ENCODE assay signal across 10 cellular contexts in the genomic region with DNA sequence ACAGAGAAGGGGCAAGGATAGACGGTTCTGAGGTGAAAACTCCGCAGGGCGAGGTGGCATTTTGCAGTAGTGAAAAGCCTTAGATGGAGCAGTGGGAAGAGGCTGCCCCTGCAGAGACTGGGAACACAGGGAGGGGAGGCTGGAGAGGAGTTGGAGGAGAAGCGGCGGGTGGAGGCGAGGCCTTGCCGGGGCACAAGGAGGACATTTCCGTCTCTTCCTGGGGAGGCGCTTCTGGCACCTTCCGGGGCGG. TPM values are rescaled to one million over a fixed set of nuclear protein-coding genes. Genes with fewer than 3 reads are reported as not detected.
A peak's percentile ranks its signal among the peaks of the same experiment; 100 is the strongest.
DNase-seq lines count a peak whose midpoint lies in the region; ATAC-seq and TF ChIP-seq lines count a peak whose summit lies in the region.
"Had no signal": no experiment of that assay in that cellular context is flagged by ENCODE, and none has a peak within 500 bp of the region (broad histone marks: within the 10 kb centered on the region; RNA-seq: fewer than 3 reads in every experiment).

No MANE protein-coding gene starts in this region.

- POLR2A ChIA-PET in PC-3 (lab: Charles Lee; ENCODE audit: unreplicated experiment): no interaction called here

- ATAC-seq in GM19023 (IDR thresholded peaks at IDR 0.05; ENCODE audit: unreplicated experiment): peak; percentile 7
- ATAC-seq in PC-3: no peak
- no peak for ATAC-seq in GM19452 (IDR thresholded peaks at IDR 0.05; ENCODE audit: unreplicated experiment)
- ATAC-seq in GM21529 (IDR thresholded peaks at IDR 0.05; ENCODE audit: unreplicated experiment): no peak

- TF ChIP-seq CTCF in PC-3 (conservative IDR thresholded peaks at IDR 0.05; ENCODE audit: low read depth, low read length): no peak; the same call in 1 of the 2 replicates

- 11 to 18% methylated on average over 8 to 11 of the region's 11 CpGs for WGBS in esophagus, 2 donors

- peak overlapping the region; percentile 88 for H3K9ac ChIP-seq in PC-3 (ENCODE audit: low read length)
- H3K9ac ChIP-seq in skeletal muscle satellite cell (ENCODE audit: low read depth, low read length): peak overlapping the region; percentile 89

- H3K4me3 ChIP-seq in PC-3 (ENCODE audit: low read length) (peak overlapping the region; percentile 75; the same call in 1 of the 2 replicates), esophagus (ENCODE audit: low read depth in 1 of 2, low read length in 2 of 2) (peak overlapping the region; percentile 69 to 78), skeletal muscle satellite cell (ENCODE audit: low read length) (peak overlapping the region; percentile 74)

- no peaks in the 10 kb centered on the region for H3K79me2 ChIP-seq in PC-3 (ENCODE audit: low read length)

- no TSS peak for BruUV-seq in PC-3 (replicated peaks; lab: Mats Ljungman, UMichigan)

- CTCF ChIA-PET in PC-3 (lab: Charles Lee): interaction anchor here (0.6 kb wide), 1 partner anchor 125 kb away, joined by 3 read pairs; no protein-coding TSS in a partner anchor

- H3F3A ChIP-seq in PC-3 (ENCODE audit: low read length, unreplicated experiment): no peaks in the 10 kb centered on the region

- intact Hi-C loops in PC-3 (cut with micrococcal nuclease): loop anchor here (1.0 to 5.0 kb wide), 3 partner anchors 46 to 188 kb away; a partner anchor contains a TSS

- H3K9me2 ChIP-seq in PC-3 (replicated peaks; ENCODE audit: low read length): no peaks in the 10 kb centered on the region

- H3K4me2 ChIP-seq in PC-3 (ENCODE audit: low read length): peak overlapping the region; percentile 99
- H3K4me2 ChIP-seq in skeletal muscle satellite cell (ENCODE audit: low read length): peak overlapping the region; percentile 75

- H3K9me3 ChIP-seq in PC-3 (ENCODE audit: low read length) (no peaks in the 10 kb centered on the region), esophagus (ENCODE audit: control insufficient read depth in 2 of 2, insufficient read depth in 1 of 2, low read depth in 1 of 2, low read length in 1 of 2) (no peaks in the 10 kb centered on the region), skeletal muscle satellite cell (replicated peaks; ENCODE audit: low read length) (no peaks in the 10 kb centered on the region)

- no peaks in the 10 kb centered on the region for H4K20me1 ChIP-seq in PC-3 (ENCODE audit: low read length)

- H3K27me3 ChIP-seq in PC-3 (ENCODE audit: low read length) (no peaks in the 10 kb centered on the region), esophagus (ENCODE audit: control insufficient read depth in 1 of 2, insufficient read depth in 2 of 2, low read length in 2 of 2) (no peaks in the 10 kb centered on the region), skeletal muscle satellite cell (ENCODE audit: control insufficient read depth, insufficient read depth, low read length) (no peaks in the 10 kb centered on the region)

- H3K4me1 ChIP-seq in PC-3 (ENCODE audit: insufficient read depth, low read length) (peaks cover 9% of the 10 kb centered on the region), esophagus (ENCODE audit: control insufficient read depth in 2 of 2, insufficient read depth in 2 of 2, low read length in 1 of 2) (peaks cover 0 to 8% of the 10 kb centered on the region in 2 donors), skeletal muscle satellite cell (ENCODE audit: control insufficient read depth, insufficient read depth, low read length) (peaks cover 11% of the 10 kb centered on the region)

- H3K27ac ChIP-seq in PC-3 (ENCODE audit: low read length) (peak overlapping the region; percentile 39; the same call in 1 of the 2 replicates), esophagus (ENCODE audit: low read depth in 2 of 2, low read length in 1 of 2) (peak overlapping the region; percentile 94 to 96)

- DNase-seq in PC-3: no peak
- DNase-seq in SKM-1 (lab: John Stamatoyannopoulos, UW; ENCODE audit: unreplicated experiment): no peak
- DNase-seq in cortex of kidney (lab: John Stamatoyannopoulos, UW): no peak
- DNase-seq: NCI-H446 treated with DMSO at 0.1 percent for 48 hours had no signal

- peak overlapping the region; percentile 99 for H2AFZ ChIP-seq in PC-3 (ENCODE audit: low read length)

- H3K36me3 ChIP-seq in PC-3 (ENCODE audit: low read depth, low read length): no peaks in the 10 kb centered on the region
- H3K36me3 ChIP-seq in esophagus (ENCODE audit: control insufficient read depth in 2 of 2, insufficient read depth in 2 of 2, low read length in 1 of 2): no peaks in the 10 kb centered on the region
- H3K36me3 ChIP-seq in skeletal muscle satellite cell (ENCODE audit: insufficient read depth, low read length): no peaks in the 10 kb centered on the region

RNA-seq across cellular contexts. Expression of a gene that starts 42.6 kb away (rescaled TPM):
- total RNA-seq in PC-3 (2014; rRNA removed): 0.04 and 0.52 TPM in 2 replicates
- polyA plus RNA-seq in esophagus: 1 to 10 TPM; 1.4 to 2.4 TPM
- 1.3 TPM in 1 of 2 replicates, not detected in the other for total RNA-seq in skeletal muscle satellite cell (2012; rRNA removed)
- total RNA-seq: lung microvascular endothelial cell had no signal

RNA-seq across cellular contexts. Expression of a gene that starts 45.5 kb away (rescaled TPM):
- 10.5 and 14.5 TPM in 2 replicates for total RNA-seq in PC-3 (2014; rRNA removed)
- 1 to 10 TPM; 2.5 to 6.8 TPM for polyA plus RNA-seq in esophagus
- total RNA-seq in skeletal muscle satellite cell (2012; rRNA removed): 29.5 and 29.7 TPM in 2 replicates

RNA-seq across cellular contexts. Expression of a gene that starts 56.6 kb away (rescaled TPM):
- not detected in 2 replicates for total RNA-seq in PC-3 (2014; rRNA removed)
- polyA plus RNA-seq in esophagus: under 1 TPM in 1 of 2 donors, not detected in 1; 0.02 TPM
- not detected in 2 replicates for total RNA-seq in skeletal muscle satellite cell (2012; rRNA removed)
- total RNA-seq: lung microvascular endothelial cell had no signal
